ENCODE assay signal across 10 cellular contexts in genomic region chr9:112075009-112075378, GRCh38.
DNase-seq lines count a peak whose midpoint lies in the region; ATAC-seq and TF ChIP-seq lines count a peak whose summit lies in the region.
"Had no signal": no experiment of that assay in that cellular context is flagged by ENCODE, and none has a peak within 500 bp of the region (broad histone marks: within the 10 kb centered on the region; RNA-seq: fewer than 3 reads in every experiment).

No MANE protein-coding gene starts in this region.

- no peak overlapping the region for H3K4me3 Mint-ChIP-seq in CD8-positive, alpha-beta T cell
- H3K4me3 Mint-ChIP-seq: endodermal cell had no signal

- CTCF ChIA-PET in CD8-positive, alpha-beta T cell (lab: Charles Lee): interaction anchor here (0.6 to 7.7 kb wide), 47 partner anchors 8 to 477 kb away, joined by 3 to 146 read pairs (median 5); partner anchors contain the start of gene PTGR1

- 21 to 34% (median 29%) methylated on average over 2 of the region's 2 CpGs for WGBS in spleen, 5 donors

- peaks cover 5% of the 10 kb centered on the region for H3K36me3 ChIP-seq in CD8-positive, alpha-beta T cell (ENCODE audit: insufficient read depth, low read length)
- H3K36me3 ChIP-seq in left ventricle myocardium inferior (peaks cover 3% of the 10 kb centered on the region), spleen (peaks cover 0 to 24% (median 0%) of the 10 kb centered on the region in 6 donors)
- H3K36me3 ChIP-seq: ovary had no signal

- H3K27ac Mint-ChIP-seq in CD8-positive, alpha-beta T cell: peak overlapping the region; percentile 60
- H3K27ac Mint-ChIP-seq: endodermal cell had no signal

- H3K4me1 Mint-ChIP-seq in CD8-positive, alpha-beta T cell (ENCODE audit: low read depth): peaks cover 18% of the 10 kb centered on the region

- DNase-seq in CD8-positive, alpha-beta T cell: no peak
- DNase-seq in left ventricle myocardium inferior (no peak), spleen (no peak), iPS-NIHi11 (ENCODE audit: low spot score) (no peak), DMS53 treated with DMSO at 0.1 percent for 48 hours (lab: John Stamatoyannopoulos, UW; ENCODE audit: unreplicated experiment) (no peak), MV-4-11 (lab: John Stamatoyannopoulos, UW) (no peak)

- peaks cover 10% of the 10 kb centered on the region for H3K36me3 Mint-ChIP-seq in CD8-positive, alpha-beta T cell

- no peak for ATAC-seq in CD8-positive, alpha-beta T cell
- ATAC-seq in SK-N-SH treated with all-trans-retinoic acid at 6 μM for 48 hours (peak; percentile 4; the same call in 2 of the 3 replicates), GM18868 (IDR thresholded peaks at IDR 0.05; ENCODE audit: unreplicated experiment) (no peak)

- H3K4me1 ChIP-seq in CD8-positive, alpha-beta T cell (ENCODE audit: insufficient read depth, low read length): peaks cover 12% of the 10 kb centered on the region
- peaks cover 53% of the 10 kb centered on the region for H3K4me1 ChIP-seq in left ventricle myocardium inferior
- H3K4me1 ChIP-seq in spleen: peaks cover 0 to 78% (median 49%) of the 10 kb centered on the region in 6 donors

- no peak overlapping the region for H3K4me3 ChIP-seq in CD8-positive, alpha-beta T cell (ENCODE audit: low read depth, low read length)
- H3K4me3 ChIP-seq in left ventricle myocardium inferior (peak overlapping the region; percentile 32), spleen (no peak overlapping the region)
- H3K4me3 ChIP-seq: ovary had no signal

- H3K9me3 ChIP-seq in CD8-positive, alpha-beta T cell (ENCODE audit: low read length): no peaks in the 10 kb centered on the region
- H3K9me3 ChIP-seq in left ventricle myocardium inferior (replicated peaks) (no peaks in the 10 kb centered on the region), spleen (no peaks in the 10 kb centered on the region)
- H3K9me3 ChIP-seq: ovary had no signal

- TF ChIP-seq CTCF in CD8-positive, alpha-beta T cell (IDR thresholded peaks at IDR 0.05): no peak
- TF ChIP-seq CTCF in left ventricle myocardium inferior (IDR thresholded peaks at IDR 0.05; ENCODE audit: borderline replicate concordance) (peak; percentile 25), spleen (IDR thresholded peaks at IDR 0.05 in 8 of 11, conservative IDR thresholded peaks at IDR 0.05 in 3 of 11) (peak in 5 of 11 experiments; percentile 4 to 55 (median 22))

- H3K9me3 Mint-ChIP-seq in CD8-positive, alpha-beta T cell: no peaks in the 10 kb centered on the region
- H3K9me3 Mint-ChIP-seq: endodermal cell had no signal

- no peaks in the 10 kb centered on the region for H3K27me3 ChIP-seq in CD8-positive, alpha-beta T cell (ENCODE audit: insufficient read depth, low read length)
- no peaks in the 10 kb centered on the region for H3K27me3 ChIP-seq in left ventricle myocardium inferior (ENCODE audit: low read depth)
- no peaks in the 10 kb centered on the region for H3K27me3 ChIP-seq in spleen (replicated peaks in 1 of 7)
- H3K27me3 ChIP-seq: ovary had no signal

- no peak overlapping the region for H3K27ac ChIP-seq in CD8-positive, alpha-beta T cell (ENCODE audit: low read depth, low read length)
- peak overlapping the region; percentile 76 for H3K27ac ChIP-seq in left ventricle myocardium inferior (replicated peaks)
- peak overlapping the region in 7 of 8 donors; percentile 46 to 81 (median 80) for H3K27ac ChIP-seq in spleen

- H3K27me3 Mint-ChIP-seq in CD8-positive, alpha-beta T cell (ENCODE audit: low read depth): no peaks in the 10 kb centered on the region

- intact Hi-C loops in CD8-positive, alpha-beta T cell (cut with DNase I, micrococcal nuclease): loop anchor here (2.0 kb wide), 2 partner anchors 38 to 244 kb away; no protein-coding TSS in a partner anchor
- intact Hi-C loops in left ventricle myocardium inferior (cut with micrococcal nuclease): loop anchor here (2.0 to 10.0 kb wide), 2 partner anchors 180 to 314 kb away; partner anchors contain the start of gene UGCG
- intact Hi-C loops in spleen (cut with DNase I; ENCODE audit: low total_unique reads): loop anchor here (5.0 to 10.0 kb wide), 2 partner anchors 180 to 243 kb away; partner anchors contain the start of gene UGCG

- TF ChIP-seq POLR2A in spleen (IDR thresholded peaks at IDR 0.05): no peak

- POLR2A ChIA-PET in CD8-positive, alpha-beta T cell (lab: Charles Lee): interaction anchor here (0.7 to 1.4 kb wide), 5 partner anchors 72 to 469 kb away, joined by 3 to 7 read pairs (median 6); partner anchors contain the start of gene UGCG

TF ChIP-seq in SK-N-SH treated with all-trans-retinoic acid at 6 μM for 48 hours, 23 proteins besides CTCF, POLR2A, EP300 and RAD21 (continues in another document):
- TF ChIP-seq CSDC2 (CRISPR knock-in tag; IDR thresholded peaks at IDR 0.05) (no peak), ISL1 (CRISPR knock-in tag; IDR thresholded peaks at IDR 0.05) (no peak), ZNF565 (CRISPR knock-in tag; conservative IDR thresholded peaks at IDR 0.05; ENCODE audit: low read depth) (no peak), ZNF8 (CRISPR knock-in tag; IDR thresholded peaks at IDR 0.05) (no peak), TOX (CRISPR knock-in tag; IDR thresholded peaks at IDR 0.05; ENCODE audit: borderline replicate concordance) (no peak), OSR1 (CRISPR knock-in tag; IDR thresholded peaks at IDR 0.05) (no peak), ZFP3 (CRISPR knock-in tag; IDR thresholded peaks at IDR 0.05) (no peak), PPARA (CRISPR knock-in tag; IDR thresholded peaks at IDR 0.05; ENCODE audit: borderline replicate concordance) (no peak), SNAI2 (CRISPR knock-in tag; IDR thresholded peaks at IDR 0.05) (no peak), ESRRG (CRISPR knock-in tag; IDR thresholded peaks at IDR 0.05) (no peak), BACH2 (CRISPR knock-in tag; IDR thresholded peaks at IDR 0.05; ENCODE audit: borderline replicate concordance) (no peak), ZFP30 (CRISPR knock-in tag; IDR thresholded peaks at IDR 0.05) (no peak), ARNTL (CRISPR knock-in tag; IDR thresholded peaks at IDR 0.05; ENCODE audit: borderline replicate concordance, low read depth) (no peak)
- TF ChIP-seq, protein P1, sequence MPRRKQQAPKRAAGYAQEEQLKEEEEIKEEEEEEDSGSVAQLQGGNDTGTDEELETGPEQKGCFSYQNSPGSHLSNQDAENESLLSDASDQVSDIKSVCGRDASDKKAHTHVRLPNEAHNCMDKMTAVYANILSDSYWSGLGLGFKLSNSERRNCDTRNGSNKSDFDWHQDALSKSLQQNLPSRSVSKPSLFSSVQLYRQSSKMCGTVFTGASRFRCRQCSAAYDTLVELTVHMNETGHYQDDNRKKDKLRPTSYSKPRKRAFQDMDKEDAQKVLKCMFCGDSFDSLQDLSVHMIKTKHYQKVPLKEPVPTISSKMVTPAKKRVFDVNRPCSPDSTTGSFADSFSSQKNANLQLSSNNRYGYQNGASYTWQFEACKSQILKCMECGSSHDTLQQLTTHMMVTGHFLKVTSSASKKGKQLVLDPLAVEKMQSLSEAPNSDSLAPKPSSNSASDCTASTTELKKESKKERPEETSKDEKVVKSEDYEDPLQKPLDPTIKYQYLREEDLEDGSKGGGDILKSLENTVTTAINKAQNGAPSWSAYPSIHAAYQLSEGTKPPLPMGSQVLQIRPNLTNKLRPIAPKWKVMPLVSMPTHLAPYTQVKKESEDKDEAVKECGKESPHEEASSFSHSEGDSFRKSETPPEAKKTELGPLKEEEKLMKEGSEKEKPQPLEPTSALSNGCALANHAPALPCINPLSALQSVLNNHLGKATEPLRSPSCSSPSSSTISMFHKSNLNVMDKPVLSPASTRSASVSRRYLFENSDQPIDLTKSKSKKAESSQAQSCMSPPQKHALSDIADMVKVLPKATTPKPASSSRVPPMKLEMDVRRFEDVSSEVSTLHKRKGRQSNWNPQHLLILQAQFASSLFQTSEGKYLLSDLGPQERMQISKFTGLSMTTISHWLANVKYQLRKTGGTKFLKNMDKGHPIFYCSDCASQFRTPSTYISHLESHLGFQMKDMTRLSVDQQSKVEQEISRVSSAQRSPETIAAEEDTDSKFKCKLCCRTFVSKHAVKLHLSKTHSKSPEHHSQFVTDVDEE (CRISPR knock-in tag; IDR thresholded peaks at IDR 0.05): no peak
- TF ChIP-seq, protein P2, sequence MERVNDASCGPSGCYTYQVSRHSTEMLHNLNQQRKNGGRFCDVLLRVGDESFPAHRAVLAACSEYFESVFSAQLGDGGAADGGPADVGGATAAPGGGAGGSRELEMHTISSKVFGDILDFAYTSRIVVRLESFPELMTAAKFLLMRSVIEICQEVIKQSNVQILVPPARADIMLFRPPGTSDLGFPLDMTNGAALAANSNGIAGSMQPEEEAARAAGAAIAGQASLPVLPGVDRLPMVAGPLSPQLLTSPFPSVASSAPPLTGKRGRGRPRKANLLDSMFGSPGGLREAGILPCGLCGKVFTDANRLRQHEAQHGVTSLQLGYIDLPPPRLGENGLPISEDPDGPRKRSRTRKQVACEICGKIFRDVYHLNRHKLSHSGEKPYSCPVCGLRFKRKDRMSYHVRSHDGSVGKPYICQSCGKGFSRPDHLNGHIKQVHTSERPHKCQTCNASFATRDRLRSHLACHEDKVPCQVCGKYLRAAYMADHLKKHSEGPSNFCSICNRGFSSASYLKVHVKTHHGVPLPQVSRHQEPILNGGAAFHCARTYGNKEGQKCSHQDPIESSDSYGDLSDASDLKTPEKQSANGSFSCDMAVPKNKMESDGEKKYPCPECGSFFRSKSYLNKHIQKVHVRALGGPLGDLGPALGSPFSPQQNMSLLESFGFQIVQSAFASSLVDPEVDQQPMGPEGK (CRISPR knock-in tag; IDR thresholded peaks at IDR 0.05; ENCODE audit: borderline replicate concordance): no peak
- TF ChIP-seq, protein P3, sequence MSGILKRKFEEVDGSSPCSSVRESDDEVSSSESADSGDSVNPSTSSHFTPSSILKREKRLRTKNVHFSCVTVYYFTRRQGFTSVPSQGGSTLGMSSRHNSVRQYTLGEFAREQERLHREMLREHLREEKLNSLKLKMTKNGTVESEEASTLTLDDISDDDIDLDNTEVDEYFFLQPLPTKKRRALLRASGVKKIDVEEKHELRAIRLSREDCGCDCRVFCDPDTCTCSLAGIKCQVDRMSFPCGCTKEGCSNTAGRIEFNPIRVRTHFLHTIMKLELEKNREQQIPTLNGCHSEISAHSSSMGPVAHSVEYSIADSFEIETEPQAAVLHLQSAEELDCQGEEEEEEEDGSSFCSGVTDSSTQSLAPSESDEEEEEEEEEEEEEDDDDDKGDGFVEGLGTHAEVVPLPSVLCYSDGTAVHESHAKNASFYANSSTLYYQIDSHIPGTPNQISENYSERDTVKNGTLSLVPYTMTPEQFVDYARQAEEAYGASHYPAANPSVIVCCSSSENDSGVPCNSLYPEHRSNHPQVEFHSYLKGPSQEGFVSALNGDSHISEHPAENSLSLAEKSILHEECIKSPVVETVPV (CRISPR knock-in tag; IDR thresholded peaks at IDR 0.05): no peak
